Comparison of ENCODE assay signal across 8 cellular contexts in the genomic region with DNA sequence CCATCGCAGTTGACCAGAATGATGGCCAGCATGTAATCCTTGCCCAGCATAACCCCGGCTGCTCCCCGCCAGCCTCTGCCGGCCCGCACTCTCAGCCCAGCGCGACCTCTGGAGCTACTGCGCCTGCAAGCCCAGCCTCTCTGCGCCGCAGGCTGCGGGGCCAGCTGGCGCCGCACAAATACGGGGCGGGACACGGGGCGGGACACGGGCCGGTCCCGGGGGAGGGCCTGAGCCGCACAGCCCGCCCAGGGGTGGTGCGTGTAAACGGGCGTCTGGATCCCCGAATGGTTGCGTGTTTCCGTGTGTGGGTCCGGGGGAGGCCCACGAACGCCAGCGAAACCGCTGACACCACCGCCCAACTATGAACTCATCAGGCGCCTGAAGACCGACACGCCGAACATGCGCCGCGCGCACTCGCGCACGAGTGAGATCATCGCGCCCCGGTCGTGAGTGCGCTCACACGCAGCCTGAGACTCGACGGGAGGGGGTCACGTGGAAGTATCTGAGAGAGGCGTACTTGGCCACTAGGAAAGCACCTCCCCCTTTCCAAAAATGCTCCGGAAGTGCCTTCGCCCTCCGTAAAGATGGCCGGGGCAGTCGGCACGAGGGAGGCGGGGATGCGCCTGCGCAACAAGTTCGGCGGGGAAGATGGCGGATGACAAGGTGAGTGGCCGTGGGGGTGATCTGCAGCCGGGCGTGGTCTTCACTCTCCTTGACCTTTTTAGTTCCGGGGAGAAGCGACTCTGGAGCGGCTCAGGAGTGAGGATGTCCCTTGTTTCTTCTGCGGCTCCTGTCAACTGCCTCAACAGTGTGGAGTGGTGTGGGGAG.
A peak's percentile ranks its signal among the peaks of the same experiment; 100 is the strongest.
DNase-seq lines count a peak whose midpoint lies in the region; ATAC-seq and FAIRE-seq lines count a peak whose summit lies in the region.

A gene with protein sequence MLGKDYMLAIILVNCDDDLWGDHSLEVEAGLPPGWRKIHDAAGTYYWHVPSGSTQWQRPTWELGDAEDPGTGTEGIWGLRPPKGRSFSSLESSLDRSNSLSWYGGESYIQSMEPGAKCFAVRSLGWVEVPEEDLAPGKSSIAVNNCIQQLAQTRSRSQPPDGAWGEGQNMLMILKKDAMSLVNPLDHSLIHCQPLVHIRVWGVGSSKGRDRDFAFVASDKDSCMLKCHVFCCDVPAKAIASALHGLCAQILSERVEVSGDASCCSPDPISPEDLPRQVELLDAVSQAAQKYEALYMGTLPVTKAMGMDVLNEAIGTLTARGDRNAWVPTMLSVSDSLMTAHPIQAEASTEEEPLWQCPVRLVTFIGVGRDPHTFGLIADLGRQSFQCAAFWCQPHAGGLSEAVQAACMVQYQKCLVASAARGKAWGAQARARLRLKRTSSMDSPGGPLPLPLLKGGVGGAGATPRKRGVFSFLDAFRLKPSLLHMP (minus strand): TSS at position 403 of the 828 bp plus-strand sequence. CDS start 353 bp downstream, at position 50.
A gene with protein sequence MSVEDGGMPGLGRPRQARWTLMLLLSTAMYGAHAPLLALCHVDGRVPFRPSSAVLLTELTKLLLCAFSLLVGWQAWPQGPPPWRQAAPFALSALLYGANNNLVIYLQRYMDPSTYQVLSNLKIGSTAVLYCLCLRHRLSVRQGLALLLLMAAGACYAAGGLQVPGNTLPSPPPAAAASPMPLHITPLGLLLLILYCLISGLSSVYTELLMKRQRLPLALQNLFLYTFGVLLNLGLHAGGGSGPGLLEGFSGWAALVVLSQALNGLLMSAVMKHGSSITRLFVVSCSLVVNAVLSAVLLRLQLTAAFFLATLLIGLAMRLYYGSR (plus strand): TSS at position 633 of the 828 bp plus-strand sequence. CDS start 2,342 bp downstream, outside the sequence.

- DNase-seq in AG08396 (ENCODE audit: low spot score) (peak; percentile 95), NCI-H446 treated with DMSO at 0.1 percent for 48 hours (lab: John Stamatoyannopoulos, UW) (peak; percentile 97), cerebellar cortex (ENCODE audit: low spot score) (peak; percentile 99)
- DNase-seq in stimulated activated CD4-positive, alpha-beta T cell treated with anti-CD3 and anti-CD28 coated beads, Interleukin-12 subunit alpha, Interleukin-12 subunit beta, amount 100 ng/mL, for 4 hours, result peak; percentile 90

- FAIRE-seq in islet of Langerhans (lab: Jason Lieb, UNC), result peak; percentile 9

- ATAC-seq in GM19023 (IDR thresholded peaks at IDR 0.05; ENCODE audit: unreplicated experiment) (peak; percentile 88), HG03342 (IDR thresholded peaks at IDR 0.05; ENCODE audit: unreplicated experiment) (peak; percentile 87)
- peak; percentile 91 for ATAC-seq in activated CD4-positive, CD25-positive, alpha-beta regulatory T cell treated with anti-CD3 and anti-CD28 coated beads, Interleukin-2, amount 50 U/mL, for 24 hours

Comparison
In these comparisons a context has a peak if more than half of its experiments do, and no peak if none do; other contexts are left out.
1. Peak in every context shown above with its lines: DNase-seq and ATAC-seq.